In the genomic region with DNA sequence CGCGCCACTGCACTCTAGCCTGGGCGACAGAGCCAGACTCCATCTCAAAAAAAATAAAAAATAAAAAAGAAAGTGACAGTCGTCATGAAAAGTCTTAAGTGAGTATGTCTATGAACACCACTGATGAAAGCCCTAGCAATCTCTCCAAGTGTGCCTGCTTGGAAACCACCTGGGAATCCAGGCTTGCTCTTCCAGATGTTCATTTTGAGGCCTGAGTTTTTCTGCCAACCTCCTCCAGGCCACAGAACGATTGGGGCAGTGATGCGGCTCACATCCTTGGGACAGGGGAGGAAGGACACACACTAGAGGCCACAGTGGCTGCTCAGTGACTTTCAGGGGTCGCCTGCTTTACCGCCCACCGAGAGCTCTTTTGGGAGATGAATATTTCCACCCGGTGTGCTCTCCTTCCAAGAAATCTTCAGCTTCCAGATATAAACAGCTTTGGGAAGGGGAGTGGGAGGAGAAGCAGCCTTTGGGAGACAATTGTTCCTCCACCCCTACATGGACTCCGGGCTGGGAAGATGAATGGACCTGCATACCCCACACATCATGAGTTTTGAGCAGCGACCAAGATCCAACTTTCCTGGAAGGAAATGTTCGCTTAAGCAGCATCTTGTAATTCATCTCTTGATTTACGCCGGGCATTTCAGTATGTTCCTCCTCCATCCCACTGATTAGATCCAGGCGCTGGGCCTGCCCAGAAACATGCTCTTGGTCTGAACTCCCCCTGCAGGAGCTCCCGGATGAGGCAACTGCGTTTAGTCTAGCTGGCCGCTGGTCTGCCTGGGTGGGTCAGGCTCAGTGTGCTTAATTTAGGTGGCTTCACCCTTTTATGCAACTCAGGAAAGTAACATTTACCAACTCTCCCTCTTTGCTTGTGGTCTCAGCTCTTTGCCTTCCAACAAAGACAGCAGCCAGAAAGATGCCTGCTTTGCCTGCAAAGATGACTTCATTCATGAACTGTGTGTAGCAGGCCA, we compare ENCODE assay signal across 8 cellular contexts. TPM values are rescaled to one million over a fixed set of nuclear protein-coding genes. Genes with fewer than 3 reads are reported as not detected.
DNase-seq lines count a peak whose midpoint lies in the region; ATAC-seq and TF ChIP-seq lines count a peak whose summit lies in the region.

No MANE protein-coding gene starts in this region.

- ATAC-seq in foreskin keratinocyte: no peak
- ATAC-seq in HG02870 (IDR thresholded peaks at IDR 0.05; ENCODE audit: unreplicated experiment): no peak
- ATAC-seq in GM19463 (IDR thresholded peaks at IDR 0.05; ENCODE audit: unreplicated experiment): no peak

- no peak overlapping the region for H3K27ac ChIP-seq in foreskin keratinocyte

- no peaks in the 10 kb centered on the region for H3K4me1 ChIP-seq in HAP-1
- no peaks in the 10 kb centered on the region for H3K4me1 ChIP-seq in foreskin keratinocyte

- H3K27me3 ChIP-seq in HAP-1 (ENCODE audit: low read depth) (no peaks in the 10 kb centered on the region), foreskin keratinocyte (peaks cover 50% of the 10 kb centered on the region)

- DNase-seq in HAP-1 (ENCODE audit: low spot score in 2 of 2): peak; percentile 59 to 78
- DNase-seq in SK-N-DZ (ENCODE audit: low spot score): peak; percentile 77
- DNase-seq in foreskin keratinocyte: no peak
- peak; percentile 49 for DNase-seq in pulmonary artery endothelial cell (ENCODE audit: low read depth, low spot score)
- no peak for DNase-seq in NCI-H1694 treated with DMSO at 0.1 percent for 48 hours (lab: John Stamatoyannopoulos, UW)
- DNase-seq in globus pallidus (ENCODE audit: low spot score): no peak

- H3K36me3 ChIP-seq in HAP-1 (replicated peaks): no peaks in the 10 kb centered on the region

- in situ Hi-C loops in HAP-1 (cut with MboI; ENCODE audit: low sequenced_read_pairs): no loop called here

- no peak overlapping the region for H3K4me3 ChIP-seq in HAP-1

- TF ChIP-seq CTCF in foreskin keratinocyte (conservative IDR thresholded peaks at IDR 0.05): peak; percentile 21

- peaks cover under 1% of the 10 kb centered on the region; the same call in 1 of the 2 replicates for H3K9me3 ChIP-seq in HAP-1

RNA-seq across cellular contexts. Expression of a gene that starts 6.2 kb away (rescaled TPM):
- 18.7 and 23.3 TPM in 2 replicates for polyA plus RNA-seq in SK-N-DZ (2014; cell fraction: cytosol; rRNA removed)
- polyA plus RNA-seq in SK-N-DZ (2014; cell fraction: nucleus; rRNA removed): 11.0 and 17.2 TPM in 2 replicates
- total RNA-seq in foreskin keratinocyte: 13.4 and 15.4 TPM in 2 replicates
- polyA plus RNA-seq in foreskin keratinocyte: 9.1 and 11.0 TPM in 2 replicates
- total RNA-seq in pulmonary artery endothelial cell: 21.1 and 26.7 TPM in 2 replicates

Comparison
In these comparisons a context has a peak if more than half of its experiments do, and no peak if none do; other contexts are left out.
1. DNase-seq: peak in HAP-1 (2 of 2), SK-N-DZ (single experiment) and pulmonary artery endothelial cell (single experiment); none in foreskin keratinocyte (0 of 2), NCI-H1694 treated with DMSO at 0.1 percent for 48 hours (single experiment) and globus pallidus (single experiment).